ENCODE assay signal across 1 cellular context in genomic region chr9:100674419-100675122, GRCh38.
TF ChIP-seq lines count a peak whose summit lies in the region.

No MANE protein-coding gene starts in this region.

TF ChIP-seq in WTC11, 78 proteins besides CTCF, POLR2A, EP300 and RAD21 (continued from another document):
- TF ChIP-seq RELA (CRISPR knock-in tag; IDR thresholded peaks at IDR 0.05; ENCODE audit: borderline replicate concordance) = no peak
